In genomic region chr12:121634836-121635235, GRCh38 we compare ENCODE assay signal across 14 cellular contexts. TPM values are rescaled to one million over a fixed set of nuclear protein-coding genes. Genes with fewer than 3 reads are reported as not detected.
DNase-seq lines count a peak whose midpoint lies in the region; FAIRE-seq and TF ChIP-seq lines count a peak whose summit lies in the region.
"Had no signal": no experiment of that assay in that cellular context is flagged by ENCODE, and none has a peak within 500 bp of the region (broad histone marks: within the 10 kb centered on the region; RNA-seq: fewer than 3 reads in every experiment).

No MANE protein-coding gene starts in this region.

- H2BK15ac ChIP-seq in H1 (ENCODE audit: low read length) = 0 out of 2 replicates have a peak overlapping the region, but pooled peaks have one; percentile 72

- H3K4me2 ChIP-seq in H1 (ENCODE audit: insufficient read depth in 1 of 2, low read depth in 2 of 2, low read length in 2 of 2) (no peak overlapping the region), trophoblast cell (ENCODE audit: low read length) (no peak overlapping the region)

- H4K8ac ChIP-seq in H1 (ENCODE audit: extremely low read depth, insufficient read depth, low read length) = peak overlapping the region; percentile 36; the same call in 1 of the 2 replicates
- H4K8ac ChIP-seq in trophoblast cell (ENCODE audit: low read depth, low read length) = no peak overlapping the region

- no peak overlapping the region for H4K91ac ChIP-seq in H1 (replicated peaks; ENCODE audit: insufficient read length, low read length)
- no peak overlapping the region for H4K91ac ChIP-seq in trophoblast cell (ENCODE audit: low read depth, low read length)

- no peaks in the 10 kb centered on the region for H3K9me3 Mint-ChIP-seq in CD4-positive, alpha-beta memory T cell

- no peak overlapping the region for H3K4ac ChIP-seq in H1 (replicated peaks; ENCODE audit: insufficient read length, low read depth, low read length)
- no peak overlapping the region for H3K4ac ChIP-seq in trophoblast cell (ENCODE audit: low read depth, low read length)

- H3K4me3 Mint-ChIP-seq in CD4-positive, alpha-beta memory T cell = peak overlapping the region in 5 of 8 donors; percentile 25 to 73 (median 62)

- no peak overlapping the region for H2AK5ac ChIP-seq in H1 (ENCODE audit: low read depth, low read length)
- no peak overlapping the region for H2AK5ac ChIP-seq in trophoblast cell (ENCODE audit: low read length)

- TF ChIP-seq POLR2A in H1 (IDR thresholded peaks at IDR 0.05; ENCODE audit: control extremely low read depth in 1 of 2, low read depth in 2 of 2, low read length in 2 of 2) = no peak

- H3K9me3 ChIP-seq in CD4-positive, alpha-beta memory T cell (ENCODE audit: control insufficient read depth in 1 of 2, low read length in 2 of 2) = no peaks in the 10 kb centered on the region
- no peaks in the 10 kb centered on the region for H3K9me3 ChIP-seq in SJCRH30 (replicated peaks)
- H3K9me3 ChIP-seq in H1 (ENCODE audit: insufficient read depth in 2 of 2, low read depth in 1 of 2, low read length in 1 of 2) = peaks cover 0 to 3% of the 10 kb centered on the region in 2 experiments; a peak in 1 of 4 replicates
- H3K9me3 ChIP-seq in trophoblast cell (ENCODE audit: insufficient read depth, low read depth, low read length) = peaks cover 2% of the 10 kb centered on the region

- no peak overlapping the region for H2BK120ac ChIP-seq in H1 (replicated peaks; ENCODE audit: low read depth, low read length)
- no peak overlapping the region for H2BK120ac ChIP-seq in trophoblast cell (ENCODE audit: insufficient read depth, low read length, poor library complexity)

- peak overlapping the region; percentile 70 to 90 (median 89) for H3K27ac Mint-ChIP-seq in CD4-positive, alpha-beta memory T cell

- H3K27me3 Mint-ChIP-seq in CD4-positive, alpha-beta memory T cell = no peaks in the 10 kb centered on the region

- no peaks in the 10 kb centered on the region for H3K27me3 ChIP-seq in CD4-positive, alpha-beta memory T cell (ENCODE audit: insufficient read depth, low read length)
- H3K27me3 ChIP-seq in SJCRH30 = no peaks in the 10 kb centered on the region
- H3K27me3 ChIP-seq in H1 (replicated peaks in 1 of 4; ENCODE audit: control insufficient read depth in 3 of 4, extremely low read depth in 1 of 4, insufficient read depth in 3 of 4, low read length in 3 of 4) = no peaks in the 10 kb centered on the region
- H3K27me3 ChIP-seq in trophoblast cell (ENCODE audit: insufficient read depth, low read length) = no peaks in the 10 kb centered on the region

- peaks cover 10 to 41% of the 10 kb centered on the region in 2 donors for H3K36me3 Mint-ChIP-seq in CD4-positive, alpha-beta memory T cell

- H3K4me1 Mint-ChIP-seq in CD4-positive, alpha-beta memory T cell = peaks cover 47 to 75% (median 63%) of the 10 kb centered on the region in 4 donors

- H3K4me1 ChIP-seq in CD4-positive, alpha-beta memory T cell (ENCODE audit: insufficient read depth, low read length) = peaks cover 84% of the 10 kb centered on the region
- peaks cover 20% of the 10 kb centered on the region for H3K4me1 ChIP-seq in SJCRH30
- H3K4me1 ChIP-seq in H1 (replicated peaks in 1 of 4; ENCODE audit: control insufficient read depth in 3 of 4, insufficient read depth in 4 of 4, low read length in 3 of 4) = peaks cover 2 to 16% (median 9%) of the 10 kb centered on the region in 4 experiments; a peak in 6 of 7 replicates
- H3K4me1 ChIP-seq in trophoblast cell (ENCODE audit: control insufficient read depth in 1 of 2, insufficient read depth in 2 of 2, low read length in 2 of 2) = peaks cover 13 to 18% of the 10 kb centered on the region in 2 experiments

- no peak overlapping the region for H4K12ac ChIP-seq in trophoblast cell (ENCODE audit: low read depth, low read length)

- TF ChIP-seq RAD21 in H1 (IDR thresholded peaks at IDR 0.05 in 1 of 2, conservative IDR thresholded peaks at IDR 0.05 in 1 of 2; ENCODE audit: low read depth in 2 of 2, low read length in 2 of 2) = no peak

- H3K9ac ChIP-seq in H1 (replicated peaks in 1 of 4; ENCODE audit: extremely low read depth in 1 of 4, low read depth in 3 of 4, low read length in 3 of 4) (no peak overlapping the region), trophoblast cell (ENCODE audit: low read length) (no peak overlapping the region)

- no peak overlapping the region for H4K5ac ChIP-seq in H1 (ENCODE audit: insufficient read length, low read depth, low read length)

- H3K14ac ChIP-seq in H1 (ENCODE audit: insufficient read length) = no peak overlapping the region
- no peak overlapping the region for H3K14ac ChIP-seq in trophoblast cell (ENCODE audit: low read length)

- peaks cover 26% of the 10 kb centered on the region for H3K79me1 ChIP-seq in H1 (ENCODE audit: low read depth, low read length)
- H3K79me1 ChIP-seq in trophoblast cell (ENCODE audit: low read length) = peaks cover 2% of the 10 kb centered on the region

- H2AFZ ChIP-seq in H1 (ENCODE audit: low read length) (no peak overlapping the region), trophoblast cell (ENCODE audit: insufficient read depth, low read length, poor library complexity) (no peak overlapping the region)

- H3K18ac ChIP-seq in H1 (ENCODE audit: extremely low read depth, low read length) = no peak overlapping the region
- H3K18ac ChIP-seq in trophoblast cell (ENCODE audit: low read length) = peak overlapping the region; percentile 46

- DNase-seq in CD4-positive, alpha-beta memory T cell = no peak
- DNase-seq in SJCRH30 = peak; percentile 81 to 86
- DNase-seq in H1 (ENCODE audit: low read depth in 1 of 2, low spot score in 2 of 2) = no peak
- no peak for DNase-seq in trophoblast cell
- DNase-seq in 8988T = no peak
- DNase-seq in NCI-H1048 (lab: John Stamatoyannopoulos, UW) = no peak
- DNase-seq in NCI-H2029 (lab: John Stamatoyannopoulos, UW) = no peak
- DNase-seq: foreskin melanocyte; IMR-90; NCI-H1105; SHP77; small intestine; stimulated activated naive CD4-positive, alpha-beta T cell treated with Interleukin-2 at 50 U/mL for 16 hours had no signal

- no peak overlapping the region for H3K27ac ChIP-seq in CD4-positive, alpha-beta memory T cell (ENCODE audit: low read depth, low read length)
- peak overlapping the region; percentile 92 for H3K27ac ChIP-seq in SJCRH30
- H3K27ac ChIP-seq in H1 (ENCODE audit: low read depth, low read length) = no peak overlapping the region
- no peak overlapping the region for H3K27ac ChIP-seq in trophoblast cell (ENCODE audit: low read depth, low read length)

- TF ChIP-seq CTCF in H1 (IDR thresholded peaks at IDR 0.05; ENCODE audit: control extremely low read depth in 1 of 3, insufficient read depth in 1 of 3, low read depth in 1 of 3, low read length in 3 of 3) = no peak

- H2BK5ac ChIP-seq in H1 (ENCODE audit: low read depth, low read length) (peak overlapping the region; percentile 52; the same call in 1 of the 2 replicates), trophoblast cell (ENCODE audit: low read depth, low read length, poor library complexity) (no peak overlapping the region)

- no peak for FAIRE-seq in H1 (lab: Jason Lieb, UNC)
- FAIRE-seq: small intestine had no signal

- no peak for TF ChIP-seq EP300 in H1 (IDR thresholded peaks at IDR 0.05; ENCODE audit: borderline replicate concordance in 1 of 2, low read depth in 2 of 2, low read length in 2 of 2)

- H3K36me3 ChIP-seq in CD4-positive, alpha-beta memory T cell (ENCODE audit: insufficient read depth, low read length) = peaks cover 10% of the 10 kb centered on the region
- H3K36me3 ChIP-seq in SJCRH30 (no peaks in the 10 kb centered on the region), H1 (ENCODE audit: control insufficient read depth in 2 of 4, insufficient read depth in 4 of 4, low read length in 3 of 4) (no peaks in the 10 kb centered on the region), trophoblast cell (ENCODE audit: control insufficient read depth in 1 of 2, insufficient read depth in 2 of 2, low read length in 2 of 2) (peaks cover 0 to 4% of the 10 kb centered on the region in 2 experiments)

- no peaks in the 10 kb centered on the region for H3K23me2 ChIP-seq in H1 (ENCODE audit: low read depth, low read length)

- WGBS in H1 (ENCODE audit: extremely low coverage in 1 of 2, insufficient coverage in 1 of 2, insufficient read length in 1 of 2, insufficient replicate concordance in 2 of 2, low coverage in 1 of 2, low lambda C conversion rate in 2 of 2, missing lambda C conversion rate in 1 of 2), 2 experiments = 89% methylated on average over 13 of the region's 13 CpGs; no CpG with 5 or more reads in 1 of the 2 experiments
- WGBS in trophoblast cell (ENCODE audit: extremely low coverage, insufficient coverage, insufficient read length) = no CpG with 5 or more reads among the region's 13 CpGs

- intact Hi-C loops in CD4-positive, alpha-beta memory T cell (cut with micrococcal nuclease) = no loop called here

- H3K4me3 ChIP-seq in CD4-positive, alpha-beta memory T cell (ENCODE audit: low read length in 2 of 2) = no peak overlapping the region
- H3K4me3 ChIP-seq in SJCRH30 (peak overlapping the region; percentile 52), H1 (ENCODE audit: extremely low read depth in 1 of 4, insufficient read depth in 2 of 4, low read depth in 3 of 4, low read length in 4 of 4) (no peak overlapping the region), trophoblast cell (ENCODE audit: low read depth, low read length) (no peak overlapping the region)
- H3K4me3 ChIP-seq: lung had no signal

- H3K56ac ChIP-seq in H1 (replicated peaks; ENCODE audit: insufficient read length, low read depth, low read length) = no peak overlapping the region

- no peak overlapping the region for H2BK20ac ChIP-seq in H1 (ENCODE audit: low read length)

- H3K79me2 ChIP-seq in H1 (ENCODE audit: control insufficient read depth in 1 of 2, insufficient read depth in 2 of 2, low read length in 2 of 2) = peaks cover 6 to 75% of the 10 kb centered on the region in 2 experiments
- no peaks in the 10 kb centered on the region for H3K79me2 ChIP-seq in trophoblast cell (ENCODE audit: control insufficient read depth, insufficient read depth, low read length, poor library complexity)

- H3K23ac ChIP-seq in H1 (ENCODE audit: insufficient read length) (no peak overlapping the region), trophoblast cell (ENCODE audit: low read length) (no peak overlapping the region)

- POLR2A ChIA-PET in CD4-positive, alpha-beta memory T cell (lab: Charles Lee; ENCODE audit: partially characterized antibody) = interaction anchor here (0.8 to 5.4 kb wide), 10 partner anchors 7 to 55 kb away, joined by 3 to 97 read pairs (median 4); partner anchors contain the start of genes KDM2B and ORAI1
- POLR2A ChIA-PET in H1 (lab: Charles Lee; ENCODE audit: partially characterized antibody) = interaction anchor here (1.0 to 9.8 kb wide), 8 partner anchors 6 to 82 kb away, joined by 3 to 70 read pairs (median 6); partner anchors contain the start of genes KDM2B, MORN3 and ORAI1

- H2BK12ac ChIP-seq in H1 (ENCODE audit: low read depth, low read length) (no peak overlapping the region), trophoblast cell (ENCODE audit: low read length) (no peak overlapping the region)

- CTCF ChIA-PET in CD4-positive, alpha-beta memory T cell (lab: Charles Lee; ENCODE audit: partially characterized antibody) = interaction anchor here (1.2 to 4.6 kb wide), 7 partner anchors 8 to 159 kb away, joined by 3 to 63 read pairs (median 8); partner anchors contain the start of genes MORN3 and ORAI1
- CTCF ChIA-PET in H1 (lab: Charles Lee; ENCODE audit: partially characterized antibody) = interaction anchor here (0.6 to 5.0 kb wide), 6 partner anchors 8 to 82 kb away, joined by 3 to 39 read pairs (median 6); partner anchors contain the start of genes MORN3 and ORAI1

- peaks cover 11 to 21% of the 10 kb centered on the region in 2 experiments for H4K20me1 ChIP-seq in H1 (replicated peaks in 1 of 2; ENCODE audit: control insufficient read depth in 1 of 2, insufficient read depth in 2 of 2, low read length in 2 of 2)

RNA-seq across cellular contexts. Expression of gene ORAI1, which starts 8.5 kb away (rescaled TPM):
- 10 to 100 TPM; 48.8 to 51.7 TPM for total RNA-seq in CD4-positive, alpha-beta memory T cell
- 100 to 1,000 TPM; 186 to 235 TPM for polyA plus RNA-seq in CD4-positive, alpha-beta memory T cell
- total RNA-seq in SJCRH30 (2014; rRNA removed; shearing (Covaris generic)) = 11.5 and 12.2 TPM in 2 replicates
- 28.4 and 29.9 TPM in 2 replicates for total RNA-seq in H1 (2021; fragmentation: NEBNext Ultra II Directional; extraction: Animal tissue kit (Norgen Biotek cat#: 25700))
- polyA plus RNA-seq in H1 (2011; rRNA removed) = 71.5 and 101 TPM in 2 replicates
- 41.8 TPM for polyA plus RNA-seq in H1 (2011; cell fraction: cytosol; rRNA removed)
- 39.3 TPM for polyA plus RNA-seq in H1 (2011; cell fraction: nucleus; rRNA removed)
- polyA plus RNA-seq in H1 (2012, experiment 1 of 2) = 16.2 to 31.6 TPM (median 27.3 TPM) in 4 replicates
- polyA plus RNA-seq in H1 (2012, experiment 2 of 2) = 24.8 TPM
- polyA plus RNA-seq in H1 (2013, experiment 1 of 2) = 27.2 TPM
- polyA plus RNA-seq in H1 (2013, experiment 2 of 2) = 31.4 TPM
- 21.6 and 29.6 TPM in 2 replicates for polyA minus RNA-seq in H1 (2011; rRNA and poly(A)+ RNA removed)
- 46.5 TPM for polyA minus RNA-seq in H1 (2011; cell fraction: cytosol; rRNA and poly(A)+ RNA removed)
- 26.7 TPM for polyA minus RNA-seq in H1 (2011; cell fraction: nucleus; rRNA and poly(A)+ RNA removed)
- polyA plus RNA-seq in trophoblast cell (2013) = 17.2 and 17.7 TPM in 2 replicates

RNA-seq across cellular contexts. Expression of gene MORN3, which starts 34.6 kb away (rescaled TPM):
- total RNA-seq in CD4-positive, alpha-beta memory T cell = 10 to 100 TPM; 14.1 to 17.3 TPM
- 1 to 10 TPM; 6.3 to 6.7 TPM for polyA plus RNA-seq in CD4-positive, alpha-beta memory T cell
- 0.68 and 0.75 TPM in 2 replicates for total RNA-seq in SJCRH30 (2014; rRNA removed; shearing (Covaris generic))
- 0.34 and 0.93 TPM in 2 replicates for total RNA-seq in H1 (2021; fragmentation: NEBNext Ultra II Directional; extraction: Animal tissue kit (Norgen Biotek cat#: 25700))
- polyA plus RNA-seq in H1 (2011; rRNA removed) = 0.22 and 0.39 TPM in 2 replicates
- polyA plus RNA-seq in H1 (2011; cell fraction: cytosol; rRNA removed) = 0.87 TPM
- 0.20 TPM for polyA plus RNA-seq in H1 (2011; cell fraction: nucleus; rRNA removed)
- polyA plus RNA-seq in H1 (2012, experiment 1 of 2) = 0.51 to 0.70 TPM (median 0.66 TPM) in 4 replicates
- polyA plus RNA-seq in H1 (2012, experiment 2 of 2) = 0.18 TPM
- polyA plus RNA-seq in H1 (2013, experiment 1 of 2) = 0.47 TPM
- 0.61 TPM for polyA plus RNA-seq in H1 (2013, experiment 2 of 2)
- 0.10 and 0.44 TPM in 2 replicates for polyA minus RNA-seq in H1 (2011; rRNA and poly(A)+ RNA removed)
- not detected for polyA minus RNA-seq in H1 (2011; cell fraction: cytosol; rRNA and poly(A)+ RNA removed)
- polyA minus RNA-seq in H1 (2011; cell fraction: nucleus; rRNA and poly(A)+ RNA removed) = not detected
- polyA plus RNA-seq in trophoblast cell (2013) = 1.5 TPM in 2 replicates

RNA-seq across cellular contexts. Expression of gene KDM2B, which starts 54.0 kb away (rescaled TPM):
- 100 to 1,000 TPM in 1 of 2 experiments, 10 to 100 TPM in 1; 98.7 to 101 TPM for total RNA-seq in CD4-positive, alpha-beta memory T cell
- 10 to 100 TPM in 1 of 2 donors, 1 to 10 TPM in 1; 7.7 to 20.6 TPM for polyA plus RNA-seq in CD4-positive, alpha-beta memory T cell
- total RNA-seq in SJCRH30 (2014; rRNA removed; shearing (Covaris generic)) = 44.0 and 48.4 TPM in 2 replicates
- 156 and 162 TPM in 2 replicates for total RNA-seq in H1 (2021; fragmentation: NEBNext Ultra II Directional; extraction: Animal tissue kit (Norgen Biotek cat#: 25700))
- 111 and 167 TPM in 2 replicates for polyA plus RNA-seq in H1 (2011; rRNA removed)
- 83.9 TPM for polyA plus RNA-seq in H1 (2011; cell fraction: cytosol; rRNA removed)
- polyA plus RNA-seq in H1 (2011; cell fraction: nucleus; rRNA removed) = 273 TPM
- 96.2 to 111 TPM (median 103 TPM) in 4 replicates for polyA plus RNA-seq in H1 (2012, experiment 1 of 2)
- 36.6 TPM for polyA plus RNA-seq in H1 (2012, experiment 2 of 2)
- 77.1 TPM for polyA plus RNA-seq in H1 (2013, experiment 1 of 2)
- 72.5 TPM for polyA plus RNA-seq in H1 (2013, experiment 2 of 2)
- polyA minus RNA-seq in H1 (2011; rRNA and poly(A)+ RNA removed) = 262 and 318 TPM in 2 replicates
- polyA minus RNA-seq in H1 (2011; cell fraction: cytosol; rRNA and poly(A)+ RNA removed) = 128 TPM
- 128 TPM for polyA minus RNA-seq in H1 (2011; cell fraction: nucleus; rRNA and poly(A)+ RNA removed)
- polyA plus RNA-seq in trophoblast cell (2013) = 53.1 and 55.3 TPM in 2 replicates

Comparison
In these comparisons a context has a peak if more than half of its experiments do, and no peak if none do; other contexts are left out.
1. DNase-seq: peak in SJCRH30 (2 of 2); none in CD4-positive, alpha-beta memory T cell (0 of 5), H1 (0 of 2), trophoblast cell (0 of 2), 8988T (single experiment), NCI-H1048 (single experiment) and NCI-H2029 (single experiment).